In the genomic region with DNA sequence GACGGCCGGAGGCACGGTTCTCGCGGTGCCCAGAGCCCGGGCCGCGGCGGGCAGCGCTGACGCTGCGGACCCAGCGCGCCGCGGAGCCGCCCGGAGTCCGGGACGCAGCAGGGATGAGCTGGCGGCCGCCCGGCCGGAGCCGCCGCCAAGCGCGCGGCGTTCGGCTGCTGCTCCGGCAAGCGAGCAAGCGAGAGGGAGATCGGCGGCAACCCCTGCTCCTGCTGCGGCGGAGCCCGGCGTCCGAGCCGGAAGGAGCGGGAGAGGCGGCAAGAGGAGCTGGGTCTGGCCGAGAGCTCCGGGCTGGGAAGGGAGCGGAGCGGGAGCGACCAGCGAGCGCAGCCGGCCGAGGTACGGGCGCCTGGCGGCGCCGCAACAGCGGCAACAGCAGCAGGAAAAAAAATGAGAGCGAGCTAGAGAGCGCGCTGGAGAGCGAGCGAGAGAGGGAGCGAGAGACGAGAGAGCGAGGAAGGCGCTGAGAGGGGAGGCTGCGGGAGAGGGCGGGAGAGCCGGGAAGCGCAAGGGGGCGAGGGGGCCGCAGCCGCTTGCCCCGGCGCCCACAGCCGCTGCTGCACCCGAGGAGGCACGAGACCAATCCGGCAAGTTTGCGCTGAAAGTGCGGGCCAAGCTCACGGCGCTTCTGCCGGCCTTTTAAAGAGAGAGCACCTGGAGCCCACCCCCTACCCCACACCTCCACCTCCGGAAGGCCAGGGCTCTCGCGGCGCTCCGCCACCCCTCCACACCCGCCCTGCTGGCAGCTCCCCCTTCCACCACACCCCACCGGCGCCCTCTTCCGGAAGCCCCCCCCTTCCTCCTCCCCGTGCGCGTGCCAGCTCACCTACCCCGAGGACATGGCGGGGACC, we compare ENCODE assay signal across 9 cellular contexts. TPM values are rescaled to one million over a fixed set of nuclear protein-coding genes. Genes with fewer than 3 reads are reported as not detected.
DNase-seq lines count a peak whose midpoint lies in the region; ATAC-seq and TF ChIP-seq lines count a peak whose summit lies in the region.
"Had no signal": no experiment of that assay in that cellular context is flagged by ENCODE, and none has a peak within 500 bp of the region (broad histone marks: within the 10 kb centered on the region; RNA-seq: fewer than 3 reads in every experiment).

No MANE protein-coding gene starts in this region.

- ATAC-seq in HG03159 (IDR thresholded peaks at IDR 0.05; ENCODE audit: unreplicated experiment) (no peak), GM21526 (IDR thresholded peaks at IDR 0.05; ENCODE audit: low FRiP score, unreplicated experiment) (no peak)

- H3K9ac ChIP-seq in mesendoderm (ENCODE audit: low read length): peak overlapping the region; percentile 75

- intact Hi-C loops in dorsolateral prefrontal cortex (cut with DNase I): no loop called here

- DNase-seq in A172 (ENCODE audit: low spot score) (peak; percentile 18), GM20000 (ENCODE audit: low spot score) (peak; percentile 54), T1000 (lab: John Stamatoyannopoulos, UW) (peak; percentile 44), dorsolateral prefrontal cortex (peak in 4 of 10 donors; percentile 54 to 66 (median 58)), mesendoderm (peak; percentile 89)

- H3K4ac ChIP-seq in mesendoderm (ENCODE audit: low read depth, low read length): peak overlapping the region; percentile 17

- peak overlapping the region in 44 of 59 donors; percentile 23 to 97 (median 58) for H3K27ac ChIP-seq in dorsolateral prefrontal cortex
- H3K27ac ChIP-seq in mesendoderm (ENCODE audit: low read depth, low read length): no peak overlapping the region
- no peak overlapping the region for H3K27ac ChIP-seq in thymus (ENCODE audit: low read depth)

- H3K9me3 ChIP-seq in thymus (ENCODE audit: control insufficient read depth): no peaks in the 10 kb centered on the region

- WGBS in mesendoderm (ENCODE audit: extremely low coverage, insufficient coverage, low lambda C conversion rate): no CpG with 5 or more reads among the region's 100 CpGs
- under 1% methylated on average over 100 of the region's 100 CpGs for WGBS in thymus

- no peak overlapping the region for H4K8ac ChIP-seq in mesendoderm (ENCODE audit: low read depth, low read length)

- TF ChIP-seq CTCF in GM20000 (IDR thresholded peaks at IDR 0.05; ENCODE audit: extremely low read depth, missing control alignments) (no peak), dorsolateral prefrontal cortex (IDR thresholded peaks at IDR 0.05 in 54 of 56, conservative IDR thresholded peaks at IDR 0.05 in 2 of 56; ENCODE audit: low read depth in 1 of 56, partially characterized antibody in 56 of 56) (peak in 1 of 56 donors; percentile 10)

- no peak overlapping the region for H4K5ac ChIP-seq in mesendoderm (ENCODE audit: low read length)

- peak overlapping the region; percentile 44 for H3K18ac ChIP-seq in mesendoderm (ENCODE audit: low read length)

- H3K79me1 ChIP-seq in mesendoderm (ENCODE audit: low read length): peaks cover 2% of the 10 kb centered on the region

- H3K56ac ChIP-seq in mesendoderm (ENCODE audit: low read length): peak overlapping the region; percentile 86

- H3K4me3 ChIP-seq in dorsolateral prefrontal cortex: peak overlapping the region; percentile 10 to 68 (median 53)
- peak overlapping the region; percentile 55 for H3K4me3 ChIP-seq in mesendoderm (ENCODE audit: low read length)
- peak overlapping the region; percentile 41 for H3K4me3 ChIP-seq in thymus (ENCODE audit: low read length)

- peaks cover 4% of the 10 kb centered on the region for H3K4me1 ChIP-seq in mesendoderm (ENCODE audit: control insufficient read depth, low read depth, low read length)
- H3K4me1 ChIP-seq in thymus (ENCODE audit: control insufficient read depth, insufficient read depth, low read length): peaks cover 14% of the 10 kb centered on the region

- no peak overlapping the region for H2BK5ac ChIP-seq in mesendoderm (ENCODE audit: low read length)

- no peak overlapping the region for H2BK15ac ChIP-seq in mesendoderm (replicated peaks; ENCODE audit: low read depth)

- H2AK5ac ChIP-seq in mesendoderm (ENCODE audit: low read length): no peak overlapping the region

- H3K36me3 ChIP-seq in mesendoderm (ENCODE audit: control insufficient read depth, insufficient read depth, low read length): no peaks in the 10 kb centered on the region
- H3K36me3 ChIP-seq in thymus (ENCODE audit: control insufficient read depth, insufficient read depth): no peaks in the 10 kb centered on the region

- peaks cover 2% of the 10 kb centered on the region for H3K79me2 ChIP-seq in mesendoderm (ENCODE audit: control insufficient read depth, insufficient read depth, low read length)

- H3K27me3 ChIP-seq in dorsolateral prefrontal cortex: peaks cover 0 to 74% (median 40%) of the 10 kb centered on the region in 45 donors
- H3K27me3 ChIP-seq in mesendoderm (ENCODE audit: insufficient read depth, low read length, poor library complexity): no peaks in the 10 kb centered on the region
- H3K27me3 ChIP-seq in thymus (ENCODE audit: control insufficient read depth, insufficient read depth): peaks cover 61% of the 10 kb centered on the region

- peak overlapping the region; percentile 82 for H3K4me2 ChIP-seq in mesendoderm (ENCODE audit: low read length)

- H2BK120ac ChIP-seq in mesendoderm (ENCODE audit: low read depth, low read length): no peak overlapping the region

- H3K23ac ChIP-seq in mesendoderm (ENCODE audit: low read length): peak overlapping the region; percentile 81

RNA-seq across cellular contexts. Expression of a gene that starts 0.5 kb away (rescaled TPM):
- total RNA-seq in A172 (2014; rRNA removed; shearing (Covaris generic)): 0.96 TPM in 1 of 2 replicates, not detected in the other
- 10 to 100 TPM in 59 of 120 experiments, 1 to 10 TPM in 61; 2.8 to 17.8 (median 9.9) TPM for total RNA-seq in dorsolateral prefrontal cortex
- polyA plus RNA-seq in mesendoderm (2013, experiment 1 of 2): 26.7 TPM
- polyA plus RNA-seq in mesendoderm (2013, experiment 2 of 2): 26.5 TPM
- polyA plus RNA-seq in thymus: 0.27 TPM
- total RNA-seq: glomerular endothelial cell had no signal

Comparison
In these comparisons a context has a peak if more than half of its experiments do, and no peak if none do; other contexts are left out.
1. H3K27ac ChIP-seq: peak in dorsolateral prefrontal cortex (44 of 59); none in mesendoderm (single experiment) and thymus (single experiment).
2. Peak in every context shown above with its lines, with median percentiles within 50 percentile points of each other: H3K4me3 ChIP-seq.